24 cellular contexts compared by ENCODE assay signal in the genomic region with DNA sequence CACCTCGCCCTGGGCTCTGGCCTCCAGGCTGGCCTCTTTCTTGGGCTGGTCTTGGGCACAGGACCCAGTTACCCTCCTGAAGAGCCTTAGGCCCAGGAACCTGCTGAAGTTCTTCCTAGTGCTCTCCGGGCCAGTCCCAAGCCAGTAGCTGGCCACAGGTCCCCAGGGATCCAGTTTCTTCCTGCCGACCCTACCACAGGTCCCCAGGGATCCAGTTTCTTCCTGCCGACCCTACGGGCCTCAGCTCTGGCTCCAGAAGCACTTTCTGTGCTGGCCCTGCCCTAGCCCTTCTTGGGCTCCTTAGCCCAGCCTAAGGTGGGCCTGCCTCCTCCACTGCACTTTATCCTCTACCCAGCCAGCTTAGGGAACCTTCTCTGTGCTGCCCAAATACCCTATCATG. TPM values are rescaled to one million over a fixed set of nuclear protein-coding genes. Genes with fewer than 3 reads are reported as not detected.
DNase-seq lines count a peak whose midpoint lies in the region; FAIRE-seq and TF ChIP-seq lines count a peak whose summit lies in the region.
"Had no signal": no experiment of that assay in that cellular context is flagged by ENCODE, and none has a peak within 500 bp of the region (broad histone marks: within the 10 kb centered on the region; RNA-seq: fewer than 3 reads in every experiment).

No MANE protein-coding gene starts in this region.

- H3K4me2 ChIP-seq in BLaER1 (peak overlapping the region; percentile 98), astrocyte (ENCODE audit: low read length) (no peak overlapping the region), MM.1S (ENCODE audit: low read depth, low read length) (no peak overlapping the region)
- H3K4me2 ChIP-seq: PC-9 had no signal

- peak overlapping the region; percentile 28 to 99 (median 76) for H3K27ac Mint-ChIP-seq in IgD-negative memory B cell
- no peak overlapping the region for H3K27ac Mint-ChIP-seq in astrocyte (ENCODE audit: unreplicated experiment)
- H3K27ac Mint-ChIP-seq in type B pancreatic cell, result no peak overlapping the region
- H3K27ac Mint-ChIP-seq: CD8-positive, alpha-beta T cell had no signal

- DNase-seq in astrocyte (ENCODE audit: low read depth), result no peak
- DNase-seq in spleen, result no peak
- no peak for DNase-seq in MM.1S
- no peak for DNase-seq in activated naive CD4-positive, alpha-beta T cell (lab: John Stamatoyannopoulos, UW)
- no peak for DNase-seq in type B pancreatic cell (ENCODE audit: extremely low spot score, unreplicated experiment)
- no peak for DNase-seq in GF-D8 (lab: John Stamatoyannopoulos, UW)
- DNase-seq: Caco-2; CD8-positive, alpha-beta T cell; NCI-H1105; NCI-H146; NCI-H1930; NCI-H2107; NCI-H446; NCI-H524 treated with DMSO at 0.1 percent for 48 hours; NCI-H82; NK-92 treated with Interleukin-12 subunit alpha and Interleukin-12 subunit beta, amount 100 ng/mL, for 24 hours; PC-9; RPMI8226; SHP77 had no signal

- no peaks in the 10 kb centered on the region for H3F3A ChIP-seq in MM.1S (ENCODE audit: insufficient read depth, low read length)

- 44 to 73% (median 68%) methylated on average over 5 of the region's 5 CpGs for WGBS in spleen, 5 donors

- H3K9me3 Mint-ChIP-seq in IgD-negative memory B cell (no peaks in the 10 kb centered on the region), astrocyte (ENCODE audit: unreplicated experiment) (no peaks in the 10 kb centered on the region), type B pancreatic cell (no peaks in the 10 kb centered on the region)
- H3K9me3 Mint-ChIP-seq: CD8-positive, alpha-beta T cell had no signal

- H3K4me3 Mint-ChIP-seq in IgD-negative memory B cell, result peak overlapping the region in 1 of 4 donors; percentile 91
- H3K4me3 Mint-ChIP-seq in astrocyte (ENCODE audit: unreplicated experiment), result peak overlapping the region; percentile 54
- no peak overlapping the region for H3K4me3 Mint-ChIP-seq in type B pancreatic cell
- H3K4me3 Mint-ChIP-seq: CD8-positive, alpha-beta T cell had no signal

- intact Hi-C loops in spleen (cut with DNase I; ENCODE audit: low total_unique reads), result no loop called here

- H3K9ac ChIP-seq in BLaER1, result peak overlapping the region; percentile 80
- no peak overlapping the region for H3K9ac ChIP-seq in astrocyte (ENCODE audit: low read length)
- H3K9ac ChIP-seq in MM.1S (ENCODE audit: low read length), result no peak overlapping the region

- no peak for TF ChIP-seq POLR2A in spleen (IDR thresholded peaks at IDR 0.05)

- H3K4me1 Mint-ChIP-seq in IgD-negative memory B cell (peaks cover 12 to 20% (median 13%) of the 10 kb centered on the region in 3 donors), astrocyte (ENCODE audit: low read depth, unreplicated experiment) (no peaks in the 10 kb centered on the region), type B pancreatic cell (ENCODE audit: unreplicated experiment) (no peaks in the 10 kb centered on the region)

- H3K27me3 Mint-ChIP-seq in IgD-negative memory B cell (peaks cover 4% of the 10 kb centered on the region), astrocyte (ENCODE audit: low read depth, unreplicated experiment) (peaks cover 43% of the 10 kb centered on the region), type B pancreatic cell (no peaks in the 10 kb centered on the region)

- H3K36me3 ChIP-seq in BLaER1, result no peaks in the 10 kb centered on the region
- H3K36me3 ChIP-seq in astrocyte (ENCODE audit: insufficient read depth, low read length), result no peaks in the 10 kb centered on the region
- no peaks in the 10 kb centered on the region for H3K36me3 ChIP-seq in spleen
- H3K36me3 ChIP-seq in MM.1S (replicated peaks; ENCODE audit: insufficient read depth, low read length), result no peaks in the 10 kb centered on the region

- peak overlapping the region; percentile 96 for H3K27ac ChIP-seq in BLaER1
- H3K27ac ChIP-seq in astrocyte (ENCODE audit: low read depth, low read length), result no peak overlapping the region
- peak overlapping the region in 6 of 8 donors; percentile 61 to 80 (median 70) for H3K27ac ChIP-seq in spleen
- no peak overlapping the region for H3K27ac ChIP-seq in MM.1S (ENCODE audit: low read length)
- H3K27ac ChIP-seq: C4-2B, HL-60, PC-9 had no signal

- H3K4me3 ChIP-seq in BLaER1 (peak overlapping the region; percentile 59), astrocyte (ENCODE audit: insufficient read depth, low read depth, low read length) (no peak overlapping the region), spleen (no peak overlapping the region), MM.1S (ENCODE audit: low read length) (no peak overlapping the region)
- H3K4me3 ChIP-seq: PC-9 had no signal

- H3K36me3 Mint-ChIP-seq in IgD-negative memory B cell (no peaks in the 10 kb centered on the region), astrocyte (ENCODE audit: low read depth, unreplicated experiment) (peaks cover 6% of the 10 kb centered on the region), type B pancreatic cell (no peaks in the 10 kb centered on the region)
- H3K36me3 Mint-ChIP-seq: CD8-positive, alpha-beta T cell had no signal

- H3K9me3 ChIP-seq in BLaER1 (no peaks in the 10 kb centered on the region), astrocyte (ENCODE audit: insufficient read depth, low read depth, low read length) (no peaks in the 10 kb centered on the region), spleen (no peaks in the 10 kb centered on the region), MM.1S (replicated peaks; ENCODE audit: insufficient read depth, low read length) (no peaks in the 10 kb centered on the region)
- H3K9me3 ChIP-seq: Caco-2 had no signal

- no peaks in the 10 kb centered on the region for H4K20me1 ChIP-seq in BLaER1
- H4K20me1 ChIP-seq in astrocyte (ENCODE audit: insufficient read depth, low read length), result no peaks in the 10 kb centered on the region
- no peaks in the 10 kb centered on the region for H4K20me1 ChIP-seq in MM.1S (ENCODE audit: insufficient read depth, low read length)

- TF ChIP-seq CTCF in astrocyte (IDR thresholded peaks at IDR 0.05; ENCODE audit: insufficient read depth, low read depth, low read length) (no peak), spleen (IDR thresholded peaks at IDR 0.05 in 8 of 11, conservative IDR thresholded peaks at IDR 0.05 in 3 of 11) (no peak), MM.1S (IDR thresholded peaks at IDR 0.05; ENCODE audit: low read length) (no peak), type B pancreatic cell (conservative IDR thresholded peaks at IDR 0.05) (no peak)

- no peaks in the 10 kb centered on the region for H3K9me2 ChIP-seq in MM.1S (replicated peaks; ENCODE audit: insufficient read depth, low read length)

- H3K27me3 ChIP-seq in BLaER1 (no peaks in the 10 kb centered on the region), astrocyte (ENCODE audit: insufficient read depth, low read length) (peaks cover 5% of the 10 kb centered on the region), spleen (replicated peaks in 1 of 7) (no peaks in the 10 kb centered on the region), MM.1S (replicated peaks; ENCODE audit: insufficient read depth, low read length) (peaks cover 99% of the 10 kb centered on the region)

- H2AFZ ChIP-seq in astrocyte (ENCODE audit: low read depth, low read length) (no peak overlapping the region), MM.1S (ENCODE audit: low read length) (no peak overlapping the region)
- H2AFZ ChIP-seq: PC-9 had no signal

- H3K4me1 ChIP-seq in BLaER1, result peaks cover 86% of the 10 kb centered on the region
- H3K4me1 ChIP-seq in astrocyte (ENCODE audit: insufficient read depth, low read length), result no peaks in the 10 kb centered on the region
- H3K4me1 ChIP-seq in spleen, result peaks cover 0 to 14% (median 1%) of the 10 kb centered on the region in 6 donors
- H3K4me1 ChIP-seq in MM.1S (ENCODE audit: low read length), result no peaks in the 10 kb centered on the region
- H3K4me1 ChIP-seq: Caco-2 had no signal

- FAIRE-seq in astrocyte (lab: Jason Lieb, UNC), result no peak
- FAIRE-seq: H54 had no signal

- H3K79me2 ChIP-seq in astrocyte (ENCODE audit: insufficient read depth, low read length) (no peaks in the 10 kb centered on the region), MM.1S (ENCODE audit: low read length) (no peaks in the 10 kb centered on the region)

RNA-seq across cellular contexts. Expression of a gene that starts 18.2 kb away (rescaled TPM):
- polyA plus RNA-seq in IgD-negative memory B cell (15.9 TPM), spleen (10 to 100 TPM in 1 of 3 donors, 1 to 10 TPM in 2; 4.7 to 12.7 (median 6.6) TPM)
- total RNA-seq in astrocyte (13.1 and 14.2 TPM in 2 replicates), spleen (10 to 100 TPM in 5 of 7 donors, 1 to 10 TPM in 2; 10.0 to 14.2 (median 12.6) TPM), type B pancreatic cell (ENCODE audit: low replicate concordance) (45.6 and 51.9 TPM in 2 replicates)

RNA-seq across cellular contexts. Expression of a gene that starts 19.4 kb away (rescaled TPM):
- polyA plus RNA-seq in IgD-negative memory B cell, result 0.35 TPM
- 5.6 and 7.3 TPM in 2 replicates for total RNA-seq in astrocyte
- 1 to 10 TPM; 1.1 to 3.9 (median 1.6) TPM for total RNA-seq in spleen
- polyA plus RNA-seq in spleen, result 1 to 10 TPM; 3.4 to 4.8 (median 3.9) TPM
- total RNA-seq in type B pancreatic cell (ENCODE audit: low replicate concordance), result 4.4 and 12.9 TPM in 2 replicates

RNA-seq across cellular contexts. Expression of a gene that starts 23.8 kb away (rescaled TPM):
- polyA plus RNA-seq in IgD-negative memory B cell (31.6 TPM), spleen (10 to 100 TPM; 20.0 to 23.2 (median 20.1) TPM)
- total RNA-seq in astrocyte (19.7 and 22.5 TPM in 2 replicates), spleen (10 to 100 TPM; 21.5 to 25.8 (median 22.8) TPM), type B pancreatic cell (ENCODE audit: low replicate concordance) (26.5 and 28.9 TPM in 2 replicates)

RNA-seq across cellular contexts. Expression of a gene that starts 37.3 kb away (rescaled TPM):
- polyA plus RNA-seq in IgD-negative memory B cell, result 65.2 TPM
- total RNA-seq in astrocyte, result 21.1 and 24.3 TPM in 2 replicates
- 10 to 100 TPM; 15.4 to 28.7 (median 20.9) TPM for total RNA-seq in spleen
- polyA plus RNA-seq in spleen, result 10 to 100 TPM; 15.4 to 35.0 (median 32.8) TPM
- 8.2 and 9.7 TPM in 2 replicates for total RNA-seq in type B pancreatic cell (ENCODE audit: low replicate concordance)

Comparison
In these comparisons a context has a peak if more than half of its experiments do, and no peak if none do; other contexts are left out.
1. H3K27ac ChIP-seq: peak in BLaER1 (single experiment) and spleen (6 of 8); none in astrocyte (single experiment) and MM.1S (single experiment).
2. H3K27ac Mint-ChIP-seq: peak in IgD-negative memory B cell (3 of 3); none in astrocyte (single experiment) and type B pancreatic cell (single experiment).